Comparison of ENCODE assay signal across 8 cellular contexts in genomic region chr1:10398278-10398733, GRCh38. TPM values are rescaled to one million over a fixed set of nuclear protein-coding genes. Genes with fewer than 3 reads are reported as not detected.
A peak's percentile ranks its signal among the peaks of the same experiment; 100 is the strongest.
DNase-seq lines count a peak whose midpoint lies in the region; ATAC-seq, FAIRE-seq and TF ChIP-seq lines count a peak whose summit lies in the region.

No MANE protein-coding gene starts in this region.

- peak overlapping the region; percentile 77 for H3K4me3 ChIP-seq in Caco-2 (ENCODE audit: low read depth, low read length)
- H3K4me3 ChIP-seq in choroid plexus epithelial cell (ENCODE audit: low read depth, low read length) = peak overlapping the region; percentile 94

- POLR2A ChIA-PET in Caco-2 (lab: Charles Lee) = interaction anchor here (0.6 to 2.0 kb wide), 6 partner anchors 10 to 188 kb away, joined by 3 to 12 read pairs (median 6); partner anchors contain the start of genes CENPS and KIF1B

- FAIRE-seq in GM12891 (lab: Jason Lieb, UNC) = no peak

- H3K27me3 Mint-ChIP-seq in Caco-2 (ENCODE audit: insufficient read depth, unreplicated experiment) (no peaks in the 10 kb centered on the region), neural crest cell (ENCODE audit: low read depth) (peaks cover 9% of the 10 kb centered on the region)

- DNase-seq in Caco-2 (no peak), choroid plexus epithelial cell (ENCODE audit: low read depth) (peak; percentile 37), neural crest cell (ENCODE audit: low read depth, low spot score) (no peak), NCI-H2227 (lab: John Stamatoyannopoulos, UW; ENCODE audit: unreplicated experiment) (no peak), foreskin melanocyte (no peak), GM12891 (ENCODE audit: insufficient read length, low spot score) (no peak)

- no peak; the same call in 1 of the 2 replicates for TF ChIP-seq POLR2A in GM12891 (IDR thresholded peaks at IDR 0.05; ENCODE audit: low read depth, low read length)

- no peak for TF ChIP-seq CTCF in Caco-2 (IDR thresholded peaks at IDR 0.05; ENCODE audit: insufficient read depth in 1 of 2, low read depth in 1 of 2, low read length in 1 of 2, severe bottlenecking in 1 of 2, unreplicated experiment in 1 of 2)
- TF ChIP-seq CTCF in choroid plexus epithelial cell (conservative IDR thresholded peaks at IDR 0.05; ENCODE audit: low read depth, low read length) = no peak
- TF ChIP-seq CTCF in neural crest cell (conservative IDR thresholded peaks at IDR 0.05) = no peak

- H3K27ac Mint-ChIP-seq in Caco-2 (ENCODE audit: unreplicated experiment) (peak overlapping the region; percentile 84), neural crest cell (ENCODE audit: unreplicated experiment) (peak overlapping the region; percentile 94)

- no TSS peak for BruUV-seq in Caco-2 (replicated peaks; lab: Mats Ljungman, UMichigan)

- H3K4me3 Mint-ChIP-seq in Caco-2 (ENCODE audit: unreplicated experiment) (peak overlapping the region; percentile 93), neural crest cell (peak overlapping the region; percentile 97)

- peak overlapping the region; percentile 92 for H3K27ac ChIP-seq in KOPT-K1 (ENCODE audit: low read depth, low read length, poor library complexity, severe bottlenecking)

- H3K36me3 Mint-ChIP-seq in Caco-2 (ENCODE audit: insufficient read depth, unreplicated experiment) (peaks cover 55% of the 10 kb centered on the region), neural crest cell (ENCODE audit: low read depth) (peaks cover 28% of the 10 kb centered on the region)

- no peak for ATAC-seq in HG02588 (IDR thresholded peaks at IDR 0.05; ENCODE audit: unreplicated experiment)

- intact Hi-C loops in Caco-2 (cut with micrococcal nuclease; ENCODE audit: unreplicated experiment) = loop anchor here (1.0 to 2.0 kb wide), 3 partner anchors 10 to 76 kb away; partner anchors contain the start of gene PEX14

- peaks cover 7% of the 10 kb centered on the region; the same call in 1 of the 2 replicates for H3K9me3 ChIP-seq in Caco-2
- no peaks in the 10 kb centered on the region for H3K9me3 ChIP-seq in KOPT-K1 (ENCODE audit: insufficient read depth, low read length, poor library complexity, severe bottlenecking)

- H3K9me3 Mint-ChIP-seq in Caco-2 (ENCODE audit: unreplicated experiment) (no peaks in the 10 kb centered on the region), neural crest cell (peaks cover 3% of the 10 kb centered on the region)

- peaks cover 14% of the 10 kb centered on the region; the same call in 1 of the 2 replicates for H3K4me1 ChIP-seq in Caco-2

- H3K36me3 ChIP-seq in Caco-2 (ENCODE audit: control insufficient read depth, insufficient read depth, low read length) (no peaks in the 10 kb centered on the region), KOPT-K1 (ENCODE audit: insufficient read depth, low read length) (peaks cover 31% of the 10 kb centered on the region)

- H3K4me1 Mint-ChIP-seq in Caco-2 (ENCODE audit: low read depth, unreplicated experiment) = peaks cover 5% of the 10 kb centered on the region
- peaks cover 33% of the 10 kb centered on the region for H3K4me1 Mint-ChIP-seq in neural crest cell

- CTCF ChIA-PET in Caco-2 (lab: Charles Lee) = interaction anchor here (1.0 to 2.4 kb wide), 2 partner anchors 10 to 21 kb away, joined by 3 to 16 read pairs; no protein-coding TSS in a partner anchor

- H3K27me3 ChIP-seq in Caco-2 (replicated peaks; ENCODE audit: control insufficient read depth, insufficient read depth, low read length) = no peaks in the 10 kb centered on the region

TF ChIP-seq in GM12891, 5 proteins besides CTCF, POLR2A, EP300 and RAD21:
- no peak for TF ChIP-seq POLR2AphosphoS5 (IDR thresholded peaks at IDR 0.05; ENCODE audit: low read depth, low read length)
- no peak for TF ChIP-seq PAX5 (IDR thresholded peaks at IDR 0.05; ENCODE audit: insufficient read depth, low read length, severe bottlenecking)
- no peak for TF ChIP-seq TAF1 (IDR thresholded peaks at IDR 0.05; ENCODE audit: low read depth, low read length)
- no peak for TF ChIP-seq SPI1 (IDR thresholded peaks at IDR 0.05; ENCODE audit: low read depth, low read length)
- TF ChIP-seq POU2F2 (IDR thresholded peaks at IDR 0.05; ENCODE audit: low read depth, low read length) = no peak

RNA-seq across cellular contexts. Expression of gene PGD, which starts 0.6 kb away (rescaled TPM):
- 187 and 215 TPM in 2 replicates for total RNA-seq in Caco-2 (2022)
- total RNA-seq in neural crest cell = 484 and 496 TPM in 2 replicates
- 118 TPM for polyA plus RNA-seq in GM12891 (2012; ENCODE audit: low read depth, missing spikeins)

RNA-seq across cellular contexts. Expression of gene CENPS, which starts 31.9 kb away (rescaled TPM):
- 20.1 and 23.1 TPM in 2 replicates for total RNA-seq in Caco-2 (2022)
- total RNA-seq in neural crest cell = 25.9 and 26.9 TPM in 2 replicates
- 14.6 TPM for polyA plus RNA-seq in GM12891 (2012; ENCODE audit: low read depth, missing spikeins)

RNA-seq across cellular contexts. Expression of gene CORT, which starts 51.5 kb away (rescaled TPM):
- total RNA-seq in Caco-2 (2022) (0.79 TPM in 1 of 2 replicates, not detected in the other), neural crest cell (1.2 and 1.3 TPM in 2 replicates)
- 0.32 TPM for polyA plus RNA-seq in GM12891 (2012; ENCODE audit: low read depth, missing spikeins)
